25 cellular contexts compared by ENCODE assay signal in the genomic region with DNA sequence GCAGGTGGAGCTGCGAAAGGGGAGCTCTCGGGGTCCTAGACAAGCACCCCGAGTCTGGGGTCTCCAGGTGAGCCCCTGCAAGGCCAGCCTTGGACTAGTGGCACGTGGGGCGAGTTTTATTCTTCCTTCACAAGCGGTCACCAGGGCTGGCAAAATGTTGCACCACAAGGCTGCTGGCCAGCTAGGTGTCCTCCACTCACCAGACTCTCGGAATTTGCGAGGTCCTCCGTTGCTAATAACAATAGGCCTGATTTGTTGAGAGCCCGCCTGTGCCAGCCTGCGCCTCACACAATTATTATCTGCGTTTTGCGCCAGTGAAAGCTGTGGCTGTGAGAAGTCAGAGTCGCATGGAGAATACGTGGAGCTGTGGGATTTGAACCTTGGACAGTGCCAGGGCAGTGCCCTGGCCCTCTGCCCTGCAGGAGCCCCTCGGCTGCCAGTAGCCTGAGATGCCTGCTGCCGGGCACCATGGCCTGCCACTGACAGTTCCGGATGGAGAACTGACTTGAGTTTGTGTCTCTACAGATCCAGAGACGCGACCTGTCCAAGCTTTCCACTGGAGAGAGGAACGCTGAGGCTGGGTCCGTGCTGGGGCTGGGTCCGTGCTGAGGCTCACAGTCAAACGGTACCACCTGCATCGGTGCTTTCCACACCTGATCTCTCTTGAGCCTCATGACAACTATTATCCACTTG.
DNase-seq lines count a peak whose midpoint lies in the region; FAIRE-seq and TF ChIP-seq lines count a peak whose summit lies in the region.
"Had no signal": no experiment of that assay in that cellular context is flagged by ENCODE, and none has a peak within 500 bp of the region (broad histone marks: within the 10 kb centered on the region; RNA-seq: fewer than 3 reads in every experiment).

No MANE protein-coding gene starts in this region.

- H3K4me2 ChIP-seq in mammary epithelial cell (ENCODE audit: insufficient read depth, low read depth, low read length), result peak overlapping the region; percentile 55

- no peaks in the 10 kb centered on the region for H3K79me2 ChIP-seq in mammary epithelial cell (ENCODE audit: insufficient read depth, low read length)

- no peak overlapping the region for H3K9ac ChIP-seq in mammary epithelial cell (ENCODE audit: insufficient read depth, low read length)
- no peak overlapping the region for H3K9ac ChIP-seq in kidney (ENCODE audit: low read length in 2 of 2)
- H3K9ac ChIP-seq: GM23248 had no signal

- no peak for DNase-seq in mammary epithelial cell
- no peak for DNase-seq in MCF 10A (ENCODE audit: unreplicated experiment)
- DNase-seq in coronary artery (ENCODE audit: low spot score), result peak; percentile 62
- DNase-seq in kidney, result peak; percentile 38
- DNase-seq in sigmoid colon, result peak; percentile 53
- DNase-seq in activated CD4-positive, CD25-positive, alpha-beta regulatory T cell (lab: John Stamatoyannopoulos, UW), result no peak
- no peak for DNase-seq in HCEC 1CT
- DNase-seq: C1 segment of cervical spinal cord, GM23248, Kasumi-1, MV-4-11, NCI-H1105, NCI-H1436 treated with DMSO at 0.1 percent for 48 hours, NCI-H2029, NCI-H446 treated with DMSO at 0.1 percent for 48 hours, NCI-H526 treated with DMSO at 0.1 percent for 48 hours, RPMI8226, SIG-M5 had no signal

- H3K27ac ChIP-seq in mammary epithelial cell (ENCODE audit: insufficient read depth, low read depth, low read length) (no peak overlapping the region), coronary artery (no peak overlapping the region), kidney (ENCODE audit: low read depth in 2 of 2, low read length in 2 of 2) (no peak overlapping the region), sigmoid colon (no peak overlapping the region)
- H3K27ac ChIP-seq: GM23248, SK-N-MC had no signal

- no peaks in the 10 kb centered on the region for H3K36me3 Mint-ChIP-seq in MCF 10A (ENCODE audit: insufficient read depth, unreplicated experiment)
- H3K36me3 Mint-ChIP-seq: CD8-positive, alpha-beta T cell had no signal

- dilution Hi-C loops in mammary epithelial cell (cut with HindIII; ENCODE audit: low sequenced_read_pairs), result loop anchor here (5.0 kb wide), 1 partner anchor 73 kb away; no protein-coding TSS in a partner anchor

- no peak for FAIRE-seq in kidney (lab: Jason Lieb, UNC)
- FAIRE-seq: G401.6, HTR-8/SVneo, K562 had no signal

- H3K9me3 Mint-ChIP-seq in MCF 10A (ENCODE audit: unreplicated experiment), result no peaks in the 10 kb centered on the region
- H3K9me3 Mint-ChIP-seq: CD8-positive, alpha-beta T cell had no signal

- H3K36me3 ChIP-seq in mammary epithelial cell (ENCODE audit: insufficient read depth, low read length), result no peaks in the 10 kb centered on the region
- no peaks in the 10 kb centered on the region for H3K36me3 ChIP-seq in kidney (ENCODE audit: control insufficient read depth in 1 of 2, insufficient read depth in 2 of 2, low read length in 2 of 2)
- H3K36me3 ChIP-seq in sigmoid colon, result no peaks in the 10 kb centered on the region
- H3K36me3 ChIP-seq: HAP-1 had no signal

- no peak overlapping the region for H3K4me3 Mint-ChIP-seq in MCF 10A (ENCODE audit: unreplicated experiment)
- H3K4me3 Mint-ChIP-seq: CD8-positive, alpha-beta T cell had no signal

- no peaks in the 10 kb centered on the region for H3K4me1 Mint-ChIP-seq in MCF 10A (ENCODE audit: insufficient read depth, unreplicated experiment)

- H4K20me1 ChIP-seq in mammary epithelial cell (ENCODE audit: insufficient read depth, low read length), result no peaks in the 10 kb centered on the region

- intact Hi-C loops in mammary epithelial cell (cut with micrococcal nuclease), result no loop called here
- intact Hi-C loops in MCF 10A (cut with micrococcal nuclease), result no loop called here
- intact Hi-C loops in kidney (cut with DNase I), result no loop called here
- intact Hi-C loops in sigmoid colon (cut with DNase I), result no loop called here

- no peaks in the 10 kb centered on the region for H3K27me3 Mint-ChIP-seq in MCF 10A (ENCODE audit: insufficient read depth, unreplicated experiment)

- no peak for TF ChIP-seq POLR2A in sigmoid colon (IDR thresholded peaks at IDR 0.05)

- H3K9me3 ChIP-seq in mammary epithelial cell (replicated peaks; ENCODE audit: insufficient read depth, low read length) (no peaks in the 10 kb centered on the region), kidney (ENCODE audit: control insufficient read depth in 1 of 2, low read length in 2 of 2) (no peaks in the 10 kb centered on the region), sigmoid colon (no peaks in the 10 kb centered on the region)
- H3K9me3 ChIP-seq: Caco-2, HAP-1 had no signal

- POLR2A ChIA-PET in MCF 10A (lab: Yijun Ruan, JAX), result no interaction called here

- H3K27me3 ChIP-seq in mammary epithelial cell (ENCODE audit: insufficient read depth, low read length) (no peaks in the 10 kb centered on the region), sigmoid colon (no peaks in the 10 kb centered on the region)

- H3K27ac Mint-ChIP-seq in MCF 10A (ENCODE audit: low read depth, unreplicated experiment), result no peak overlapping the region
- H3K27ac Mint-ChIP-seq: CD8-positive, alpha-beta T cell had no signal

- H3K4me3 ChIP-seq in mammary epithelial cell (replicated peaks in 1 of 3; ENCODE audit: insufficient read depth in 1 of 3, low read depth in 2 of 3, low read length in 3 of 3) (no peak overlapping the region), coronary artery (no peak overlapping the region), kidney (ENCODE audit: low read length in 2 of 2) (no peak overlapping the region), sigmoid colon (no peak overlapping the region)
- H3K4me3 ChIP-seq: GM23248, HAP-1, K562, SK-N-MC had no signal

- CTCF ChIA-PET in mammary epithelial cell (lab: Charles Lee; ENCODE audit: low non-redundant PET) (no interaction called here), MCF 10A (lab: Yijun Ruan, JAX) (interaction anchor here (0.7 kb wide), 1 partner anchor 110 kb away, joined by 3 read pairs; no protein-coding TSS in a partner anchor)

- peak overlapping the region; percentile 90 for H2AFZ ChIP-seq in mammary epithelial cell (ENCODE audit: low read depth, low read length)
- H2AFZ ChIP-seq: GM23248 had no signal

- H3K4me1 ChIP-seq in mammary epithelial cell (ENCODE audit: insufficient read depth, low read length), result peaks cover 9% of the 10 kb centered on the region
- no peaks in the 10 kb centered on the region for H3K4me1 ChIP-seq in kidney (ENCODE audit: control insufficient read depth in 1 of 2, insufficient read depth in 1 of 2, low read depth in 1 of 2, low read length in 2 of 2)
- H3K4me1 ChIP-seq in sigmoid colon, result no peaks in the 10 kb centered on the region
- H3K4me1 ChIP-seq: Caco-2, HAP-1 had no signal

- TF ChIP-seq CTCF in mammary epithelial cell (conservative IDR thresholded peaks at IDR 0.05 in 1 of 2, IDR thresholded peaks at IDR 0.05 in 1 of 2; ENCODE audit: extremely low read depth in 1 of 2, insufficient read depth in 1 of 2, low read depth in 1 of 2, low read length in 2 of 2), result no peak
- no peak for TF ChIP-seq CTCF in MCF 10A (IDR thresholded peaks at IDR 0.05; ENCODE audit: unreplicated experiment)
- no peak for TF ChIP-seq CTCF in coronary artery (IDR thresholded peaks at IDR 0.05)
- TF ChIP-seq CTCF in kidney (IDR thresholded peaks at IDR 0.05; ENCODE audit: borderline replicate concordance, extremely low read depth, insufficient read depth), result no peak
- no peak for TF ChIP-seq CTCF in sigmoid colon (IDR thresholded peaks at IDR 0.05)

- no peak for TF ChIP-seq EP300 in sigmoid colon (IDR thresholded peaks at IDR 0.05)

- 94% methylated on average over 16 of the region's 25 CpGs for WGBS in mammary epithelial cell (ENCODE audit: low coverage, missing lambda C conversion rate)
- WGBS in sigmoid colon, 2 donors, result 85 to 89% methylated on average over 25 of the region's 25 CpGs

- BruUV-seq in mammary epithelial cell (replicated peaks; lab: Mats Ljungman, UMichigan), result no TSS peak
- BruUV-seq in MCF 10A (replicated peaks; lab: Mats Ljungman, UMichigan), result no TSS peak

- in situ Hi-C loops in mammary epithelial cell (cut with MboI; ENCODE audit: low sequenced_read_pairs in 2 of 2), result no loop called here

Comparison
In these comparisons a context has a peak if more than half of its experiments do, and no peak if none do; other contexts are left out.
1. DNase-seq: peak in coronary artery (single experiment), kidney (single experiment) and sigmoid colon (single experiment); none in mammary epithelial cell (single experiment), MCF 10A (single experiment), activated CD4-positive, CD25-positive, alpha-beta regulatory T cell (0 of 4) and HCEC 1CT (single experiment).